23 cellular contexts compared by ENCODE assay signal in the genomic region with DNA sequence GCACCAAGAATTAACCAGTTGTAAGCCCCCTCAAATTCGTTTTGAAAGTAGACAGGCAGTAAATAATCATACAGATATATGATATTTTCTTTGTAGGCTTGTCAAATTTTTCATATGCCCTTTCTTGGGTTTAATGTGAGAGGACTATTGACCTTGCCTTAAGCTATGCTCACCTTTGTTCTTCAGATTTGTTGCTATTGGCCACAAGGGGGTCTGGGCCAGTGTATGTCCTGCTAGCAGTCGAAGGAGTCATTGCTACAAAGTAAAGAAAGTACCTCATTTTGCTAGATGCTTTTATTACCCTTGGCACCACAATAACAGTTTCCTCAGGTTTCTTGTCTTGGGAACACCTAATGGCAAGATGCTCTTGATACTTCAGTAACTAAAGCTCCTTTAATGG. TPM values are rescaled to one million over a fixed set of nuclear protein-coding genes. Genes with fewer than 3 reads are reported as not detected.
"Had no signal": no experiment of that assay in that cellular context is flagged by ENCODE, and none has a peak within 500 bp of the region (broad histone marks: within the 10 kb centered on the region; RNA-seq: fewer than 3 reads in every experiment).

No MANE protein-coding gene starts in this region.

- DNase-seq: KBM-7; NCI-H1092; NCI-H1105 treated with DMSO at 0.1 percent for 48 hours; NCI-H1417 treated with DMSO at 0.1 percent for 48 hours; NCI-H1694 treated with DMSO at 0.1 percent for 48 hours; NCI-H1930; NCI-H2107; NCI-H226; NCI-H446; NCI-H510A; NCI-H524 treated with DMSO at 0.1 percent for 48 hours; NCI-H774; NK-92 treated with Interleukin-12 subunit alpha and Interleukin-12 subunit beta, amount 100 ng/mL, for 24 hours; PC-3; SHP77; SK-N-SH; SW 1271; T-cell had no signal

- H3K36me3 Mint-ChIP-seq: T-cell had no signal

- H3K9ac ChIP-seq: SK-N-SH had no signal

- H3K27ac Mint-ChIP-seq: T-cell had no signal

- ATAC-seq: Panc1, PC-3, T-cell had no signal

- H3K4me1 Mint-ChIP-seq: T-cell had no signal

- H3K9me3 ChIP-seq: SK-N-SH had no signal

- H3K4me2 ChIP-seq: SK-N-SH had no signal

- H3K4me3 Mint-ChIP-seq: T-cell had no signal

- H3K9me3 Mint-ChIP-seq: T-cell had no signal

- H3K27ac ChIP-seq: RWPE1 had no signal

- H3K9me2 ChIP-seq: SK-N-SH had no signal

RNA-seq across cellular contexts. Expression of gene IGSF1, which starts 51.7 kb away (rescaled TPM):
- total RNA-seq: LHCN-M2, MCF 10A, OCI-LY7, PC-3 had no signal
